Comparison of ENCODE assay signal across 21 cellular contexts in genomic region chr1:20199410-20199809, GRCh38. TPM values are rescaled to one million over a fixed set of nuclear protein-coding genes. Genes with fewer than 3 reads are reported as not detected.
DNase-seq lines count a peak whose midpoint lies in the region; ATAC-seq and TF ChIP-seq lines count a peak whose summit lies in the region.
"Had no signal": no experiment of that assay in that cellular context is flagged by ENCODE, and none has a peak within 500 bp of the region (broad histone marks: within the 10 kb centered on the region; RNA-seq: fewer than 3 reads in every experiment).

No MANE protein-coding gene starts in this region.

- no peak overlapping the region for H3K23ac ChIP-seq in mesenchymal stem cell (ENCODE audit: low read length in 2 of 2)

- H3K14ac ChIP-seq in mesenchymal stem cell (ENCODE audit: low read length in 2 of 2), result no peak overlapping the region

- no peak overlapping the region for H4K8ac ChIP-seq in mesenchymal stem cell (ENCODE audit: low read length)

- H3K9me3 ChIP-seq in RWPE2 (ENCODE audit: severe bottlenecking), result no peaks in the 10 kb centered on the region
- H3K9me3 ChIP-seq in endodermal cell (ENCODE audit: control insufficient read depth, low read length), result no peaks in the 10 kb centered on the region
- no peaks in the 10 kb centered on the region for H3K9me3 ChIP-seq in mesenchymal stem cell (ENCODE audit: control insufficient read depth, low read length)
- H3K9me3 ChIP-seq: A549 had no signal

- no peak overlapping the region for H2BK5ac ChIP-seq in mesenchymal stem cell (ENCODE audit: low read depth, low read length, poor library complexity, severe bottlenecking)

- H3K4me3 Mint-ChIP-seq in endodermal cell (peak overlapping the region; percentile 14), natural killer cell (no peak overlapping the region)
- H3K4me3 Mint-ChIP-seq: HFFc6 had no signal

- H2AK5ac ChIP-seq in mesenchymal stem cell (ENCODE audit: low read length, severe bottlenecking), result no peak overlapping the region

- 83 to 100% methylated on average over 2 to 3 of the region's 3 CpGs for WGBS in endodermal cell (ENCODE audit: insufficient coverage in 1 of 2, insufficient read length in 1 of 2), 2 experiments
- WGBS in mesenchymal stem cell, result 62% methylated on average over 3 of the region's 3 CpGs

- no peaks in the 10 kb centered on the region for H3K36me3 ChIP-seq in RWPE2 (ENCODE audit: low read depth)
- H3K36me3 ChIP-seq in endodermal cell (ENCODE audit: control insufficient read depth, insufficient read depth, low read length), result no peaks in the 10 kb centered on the region
- no peaks in the 10 kb centered on the region for H3K36me3 ChIP-seq in mesenchymal stem cell (ENCODE audit: control insufficient read depth in 1 of 2, insufficient read depth in 2 of 2, low read depth in 1 of 2, low read length in 2 of 2)

- H3K18ac ChIP-seq in mesenchymal stem cell (ENCODE audit: low read depth in 1 of 2, low read length in 2 of 2), result no peak overlapping the region

- no peaks in the 10 kb centered on the region for H3K27me3 ChIP-seq in RWPE2 (ENCODE audit: insufficient read depth, poor library complexity, severe bottlenecking)
- H3K27me3 ChIP-seq in endodermal cell (ENCODE audit: control insufficient read depth, insufficient read depth, low read length, poor library complexity, severe bottlenecking), result no peaks in the 10 kb centered on the region
- peaks cover 34 to 43% of the 10 kb centered on the region in 2 experiments for H3K27me3 ChIP-seq in mesenchymal stem cell (ENCODE audit: control insufficient read depth in 1 of 2, insufficient read depth in 1 of 2, low read length in 2 of 2)

- TF ChIP-seq CTCF in RWPE2 (IDR thresholded peaks at IDR 0.05; ENCODE audit: poor library complexity, severe bottlenecking), result no peak
- TF ChIP-seq CTCF in endodermal cell (conservative IDR thresholded peaks at IDR 0.05), result no peak
- no peak for TF ChIP-seq CTCF in natural killer cell (IDR thresholded peaks at IDR 0.05)

- H3K4me1 Mint-ChIP-seq in endodermal cell (peaks cover 24% of the 10 kb centered on the region), natural killer cell (no peaks in the 10 kb centered on the region)

- ATAC-seq in RWPE2 (ENCODE audit: low read depth) (peak; percentile 65), natural killer cell (no peak)
- ATAC-seq: A549, Panc1, SK-N-SH treated with all-trans-retinoic acid at 6 μM for 48 hours had no signal

- H3K27ac Mint-ChIP-seq in endodermal cell, result no peak overlapping the region
- H3K27ac Mint-ChIP-seq in natural killer cell, result no peak overlapping the region
- H3K27ac Mint-ChIP-seq: HFFc6 had no signal

- no peak overlapping the region for H2BK12ac ChIP-seq in mesenchymal stem cell (ENCODE audit: low read length in 2 of 2)

- no peaks in the 10 kb centered on the region for H3K36me3 Mint-ChIP-seq in endodermal cell (ENCODE audit: low read depth)
- no peaks in the 10 kb centered on the region for H3K36me3 Mint-ChIP-seq in natural killer cell

- H3K9ac ChIP-seq in endodermal cell (ENCODE audit: extremely low read depth, low read length, poor library complexity, severe bottlenecking) (no peak overlapping the region), mesenchymal stem cell (ENCODE audit: low read length) (no peak overlapping the region)

- H3K4me3 ChIP-seq in RWPE2 (ENCODE audit: severe bottlenecking) (no peak overlapping the region), endodermal cell (ENCODE audit: low read length) (peak overlapping the region; percentile 51), mesenchymal stem cell (ENCODE audit: insufficient read depth in 1 of 2, low read depth in 1 of 2, low read length in 2 of 2) (no peak overlapping the region)
- H3K4me3 ChIP-seq: A549 had no signal

- no peaks in the 10 kb centered on the region for H3K79me1 ChIP-seq in mesenchymal stem cell (replicated peaks; ENCODE audit: low read length, poor library complexity, severe bottlenecking)

- H2BK15ac ChIP-seq in mesenchymal stem cell (ENCODE audit: low read depth, poor library complexity, severe bottlenecking), result no peak overlapping the region

- intact Hi-C loops in natural killer cell (cut with micrococcal nuclease), result no loop called here

- no peak overlapping the region for H3K4me2 ChIP-seq in mesenchymal stem cell (ENCODE audit: low read length, poor library complexity, severe bottlenecking)
- H3K4me2 ChIP-seq: A549 had no signal

- H3K27me3 Mint-ChIP-seq in endodermal cell (ENCODE audit: insufficient read depth) (peaks cover 11% of the 10 kb centered on the region), natural killer cell (ENCODE audit: low read depth in 2 of 2) (peaks cover 18 to 27% of the 10 kb centered on the region in 2 donors)

- no peaks in the 10 kb centered on the region for H3K4me1 ChIP-seq in RWPE2 (ENCODE audit: insufficient read depth, poor library complexity, severe bottlenecking)
- peaks cover 6% of the 10 kb centered on the region for H3K4me1 ChIP-seq in endodermal cell (ENCODE audit: control insufficient read depth, insufficient read depth, low read length)
- H3K4me1 ChIP-seq in mesenchymal stem cell (ENCODE audit: control insufficient read depth, insufficient read depth, low read depth, low read length), result no peaks in the 10 kb centered on the region

- DNase-seq in HPDE6-E6E7 (ENCODE audit: extremely low spot score) (peak; percentile 56), RWPE2 (ENCODE audit: low spot score) (no peak), endodermal cell (no peak), mesenchymal stem cell (no peak), natural killer cell (no peak), NCI-H82 (lab: John Stamatoyannopoulos, UW) (no peak), DMS114 treated with DMSO at 0.1 percent for 48 hours (lab: John Stamatoyannopoulos, UW; ENCODE audit: unreplicated experiment) (no peak)
- no peak for DNase-seq in activated CD8-positive, alpha-beta memory T cell treated with anti-CD3 and anti-CD28 coated beads for 24 hours
- DNase-seq: AML-193, GOT3, HFFc6, Karpas-422, NCI-H1417, NCI-H2081, NCI-H2227 treated with DMSO at 0.1 percent for 48 hours, NCI-H69, SHP77 had no signal

- peak overlapping the region; percentile 20 for H4K91ac ChIP-seq in mesenchymal stem cell (ENCODE audit: low read length)

- no peak overlapping the region for H2BK120ac ChIP-seq in mesenchymal stem cell (ENCODE audit: low read depth, low read length)

- no peak overlapping the region for H2AFZ ChIP-seq in mesenchymal stem cell (ENCODE audit: low read depth, low read length)

- H3K4ac ChIP-seq in mesenchymal stem cell (ENCODE audit: low read depth in 1 of 2, low read length in 2 of 2), result no peak overlapping the region

- H3K9me3 Mint-ChIP-seq in endodermal cell (no peaks in the 10 kb centered on the region), natural killer cell (no peaks in the 10 kb centered on the region)
- H3K9me3 Mint-ChIP-seq: HFFc6 had no signal

- no peak overlapping the region for H3K27ac ChIP-seq in RWPE2 (ENCODE audit: poor library complexity, severe bottlenecking)
- no peak overlapping the region for H3K27ac ChIP-seq in endodermal cell (ENCODE audit: low read depth, low read length)
- no peak overlapping the region for H3K27ac ChIP-seq in mesenchymal stem cell (ENCODE audit: low read length, poor library complexity, severe bottlenecking)
- H3K27ac ChIP-seq: A549 had no signal

RNA-seq across cellular contexts. Expression of gene PLA2G2C, which starts 13.1 kb away (rescaled TPM):
- not detected for total RNA-seq in endodermal cell
- polyA plus RNA-seq in endodermal cell (2013, experiment 1 of 2), result not detected
- polyA plus RNA-seq in endodermal cell (2013, experiment 2 of 2), result not detected
- polyA plus RNA-seq in mesenchymal stem cell (2013, experiment 1 of 2), result not detected
- not detected for polyA plus RNA-seq in mesenchymal stem cell (2013, experiment 2 of 2)
- not detected for total RNA-seq in natural killer cell
- total RNA-seq: Daoy, HFFc6 had no signal
- polyA plus RNA-seq: A549 had no signal

RNA-seq across cellular contexts. Expression of gene UBXN10, which starts 13.5 kb away (rescaled TPM):
- total RNA-seq in endodermal cell, result 1 to 10 TPM; 1.7 to 2.6 TPM
- 1.1 TPM for polyA plus RNA-seq in endodermal cell (2013, experiment 1 of 2)
- 1.0 TPM for polyA plus RNA-seq in endodermal cell (2013, experiment 2 of 2)
- 0.03 TPM for polyA plus RNA-seq in mesenchymal stem cell (2013, experiment 1 of 2)
- polyA plus RNA-seq in mesenchymal stem cell (2013, experiment 2 of 2), result 0.03 TPM
- total RNA-seq in natural killer cell, result 1 to 10 TPM; 2.5 to 3.6 (median 3.5) TPM
- total RNA-seq: HFFc6 had no signal
- polyA plus RNA-seq: A549 had no signal
